Comparison of ENCODE assay signal across 9 cellular contexts in the genomic region with DNA sequence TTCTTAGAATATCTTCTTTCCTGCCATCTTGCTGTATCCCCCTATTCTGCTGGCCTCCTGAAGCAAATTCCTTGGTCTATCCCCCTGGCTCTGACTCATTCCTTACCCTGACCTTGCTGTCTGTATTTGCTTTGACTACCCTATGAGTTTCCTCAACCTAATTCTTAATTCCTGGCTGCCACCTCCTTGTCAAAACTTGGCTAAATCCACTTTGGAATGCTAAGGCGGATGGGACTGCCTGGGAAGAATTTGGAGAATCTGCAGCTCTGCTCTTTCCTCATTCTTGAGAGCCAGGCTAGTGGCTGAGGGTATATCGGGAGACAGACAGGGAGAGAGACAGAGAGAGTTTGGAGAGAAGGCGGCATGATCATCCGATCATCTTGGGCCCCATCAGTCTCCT. TPM values are rescaled to one million over a fixed set of nuclear protein-coding genes. Genes with fewer than 3 reads are reported as not detected.
DNase-seq lines count a peak whose midpoint lies in the region; ATAC-seq, FAIRE-seq and TF ChIP-seq lines count a peak whose summit lies in the region.
"Had no signal": no experiment of that assay in that cellular context is flagged by ENCODE, and none has a peak within 500 bp of the region (broad histone marks: within the 10 kb centered on the region; RNA-seq: fewer than 3 reads in every experiment).

No MANE protein-coding gene starts in this region.

- H4K20me1 ChIP-seq in keratinocyte (ENCODE audit: control insufficient read depth, extremely low read depth, insufficient read depth, low read length) = no peaks in the 10 kb centered on the region

- no peak overlapping the region for H2AFZ ChIP-seq in keratinocyte (ENCODE audit: control insufficient read depth, low read length)

- H3K9me1 ChIP-seq in keratinocyte (ENCODE audit: control insufficient read depth, extremely low read depth, insufficient read depth, low read length) = no peaks in the 10 kb centered on the region

- TF ChIP-seq POLR2A in Peyer's patch (IDR thresholded peaks at IDR 0.05) = no peak

- TF ChIP-seq CTCF in bronchial epithelial cell (IDR thresholded peaks at IDR 0.05; ENCODE audit: insufficient read depth, low read length, severe bottlenecking) (no peak), keratinocyte (optimal IDR thresholded peaks at IDR 0.05 in 1 of 3, IDR thresholded peaks at IDR 0.05 in 1 of 3, conservative IDR thresholded peaks at IDR 0.05 in 1 of 3; ENCODE audit: extremely low read depth in 1 of 3, insufficient read depth in 2 of 3, low read length in 3 of 3) (no peak), upper lobe of right lung (IDR thresholded peaks at IDR 0.05) (no peak), Peyer's patch (IDR thresholded peaks at IDR 0.05) (no peak)

- dilution Hi-C loops in keratinocyte (cut with MboI; ENCODE audit: extremely low pct_ligation_motif_present, low sequenced_read_pairs) = no loop called here

- H3K4me1 ChIP-seq in keratinocyte (ENCODE audit: control insufficient read depth, extremely low read depth, insufficient read depth, low read length) = peaks cover 22% of the 10 kb centered on the region
- peaks cover 9% of the 10 kb centered on the region for H3K4me1 ChIP-seq in upper lobe of right lung
- no peaks in the 10 kb centered on the region for H3K4me1 ChIP-seq in Peyer's patch

- H3K27me3 ChIP-seq in bronchial epithelial cell (ENCODE audit: control insufficient read depth, insufficient read depth, low read length) = no peaks in the 10 kb centered on the region
- H3K27me3 ChIP-seq in keratinocyte (ENCODE audit: control insufficient read depth, extremely low read depth, insufficient read depth, low read length) = no peaks in the 10 kb centered on the region
- H3K27me3 ChIP-seq in upper lobe of right lung = no peaks in the 10 kb centered on the region
- H3K27me3 ChIP-seq in Peyer's patch = no peaks in the 10 kb centered on the region

- H3K4me3 ChIP-seq in bronchial epithelial cell (ENCODE audit: low read depth, low read length) = no peak overlapping the region
- no peak overlapping the region for H3K4me3 ChIP-seq in keratinocyte (ENCODE audit: control insufficient read depth in 2 of 3, extremely low read depth in 1 of 3, insufficient read depth in 2 of 3, low read depth in 1 of 3, low read length in 3 of 3)
- H3K4me3 ChIP-seq in upper lobe of right lung = no peak overlapping the region
- no peak overlapping the region for H3K4me3 ChIP-seq in Peyer's patch

- H3K79me2 ChIP-seq in keratinocyte (ENCODE audit: control insufficient read depth, insufficient read depth, low read length) = peaks cover 21% of the 10 kb centered on the region

- ATAC-seq in upper lobe of right lung (peak; percentile 17), left lobe of liver (no peak)
- ATAC-seq: activated naive CD4-positive, alpha-beta T cell treated with anti-CD3 and anti-CD28 coated beads, Interleukin-2, amount 50 U/mL, for 72 hours had no signal

- H3K27ac ChIP-seq in keratinocyte (ENCODE audit: control insufficient read depth, insufficient read depth, low read length) (no peak overlapping the region), upper lobe of right lung (no peak overlapping the region), Peyer's patch (peak overlapping the region in 1 of 4 donors; percentile 55)

- peak; percentile 95 for DNase-seq in HT1080 (ENCODE audit: low read depth)
- peak; percentile 85 for DNase-seq in bronchial epithelial cell (ENCODE audit: low read depth)
- DNase-seq in keratinocyte (ENCODE audit: low read depth, low spot score) = no peak
- no peak for DNase-seq in upper lobe of right lung
- DNase-seq in left lobe of liver (ENCODE audit: low spot score) = no peak
- no peak for DNase-seq in activated T-cell treated with anti-CD3 and anti-CD28 coated beads, Interleukin-2, amount 50 U/mL, for 1 hour
- no peak for DNase-seq in Peyer's patch
- DNase-seq in NCI-H774 (lab: John Stamatoyannopoulos, UW) = no peak

- no peak for FAIRE-seq in bronchial epithelial cell (lab: Jason Lieb, UNC)
- FAIRE-seq in keratinocyte (lab: Jason Lieb, UNC) = peak; percentile 62

- intact Hi-C loops in upper lobe of right lung (cut with DNase I) = no loop called here

- H3K4me2 ChIP-seq in keratinocyte (ENCODE audit: control insufficient read depth, extremely low read depth, insufficient read depth, low read depth, low read length) = peak overlapping the region; percentile 35

- H3K9me3 ChIP-seq in keratinocyte (ENCODE audit: control insufficient read depth, low read depth, low read length) (no peaks in the 10 kb centered on the region), upper lobe of right lung (no peaks in the 10 kb centered on the region), Peyer's patch (no peaks in the 10 kb centered on the region)

- H3K36me3 ChIP-seq in bronchial epithelial cell (ENCODE audit: control insufficient read depth, insufficient read depth, low read length) (peaks cover 3% of the 10 kb centered on the region), keratinocyte (ENCODE audit: control insufficient read depth in 2 of 2, extremely low read depth in 1 of 2, insufficient read depth in 2 of 2, low read length in 2 of 2) (peaks cover 0 to 1% of the 10 kb centered on the region in 2 experiments), upper lobe of right lung (no peaks in the 10 kb centered on the region), Peyer's patch (no peaks in the 10 kb centered on the region)

- no peak overlapping the region for H3K9ac ChIP-seq in keratinocyte (ENCODE audit: control insufficient read depth, extremely low read depth, insufficient read depth, low read length)

RNA-seq across cellular contexts. Expression of a gene that starts 24.4 kb away (rescaled TPM):
- total RNA-seq in HT1080 (2014; rRNA removed; shearing (Covaris generic)) = 8.2 and 8.4 TPM in 2 replicates
- polyA plus RNA-seq in HT1080 (2015; cell fraction: cytosol; rRNA removed) = 14.3 and 18.6 TPM in 2 replicates
- 17.6 and 18.1 TPM in 2 replicates for polyA plus RNA-seq in HT1080 (2015; cell fraction: nucleus; rRNA removed)
- total RNA-seq in bronchial epithelial cell (2.1 and 3.1 TPM in 2 replicates), upper lobe of right lung (7.2 TPM), left lobe of liver (2.5 TPM), Peyer's patch (1 to 10 TPM; 1.7 to 3.2 (median 2.4) TPM)
- 9.1 to 12.1 TPM (median 11.0 TPM) in 3 replicates for polyA plus RNA-seq in keratinocyte
- 9.1 TPM for polyA plus RNA-seq in keratinocyte (2011; ENCODE audit: low read depth)
- 6.8 and 11.1 TPM in 2 replicates for polyA plus RNA-seq in keratinocyte (2011; cell fraction: cytosol; rRNA removed)
- polyA plus RNA-seq in keratinocyte (2011; cell fraction: nucleus; rRNA removed) = 18.3 and 19.3 TPM in 2 replicates
- 4.2 and 6.5 TPM in 2 replicates for polyA plus RNA-seq in keratinocyte (2012; ENCODE audit: low replicate concordance)
- 7.4 to 9.7 TPM (median 9.0 TPM) in 3 replicates for polyA minus RNA-seq in keratinocyte
- 5.8 TPM for polyA minus RNA-seq in keratinocyte (2011; cell fraction: cytosol; rRNA and poly(A)+ RNA removed)
- 9.6 and 12.2 TPM in 2 replicates for polyA minus RNA-seq in keratinocyte (2011; cell fraction: nucleus; rRNA and poly(A)+ RNA removed)
- total RNA-seq: activated naive CD4-positive, alpha-beta T cell treated with anti-CD3 and anti-CD28 coated beads, Interleukin-2, amount 50 U/mL, for 72 hours had no signal

Comparison
In these comparisons a context has a peak if more than half of its experiments do, and no peak if none do; other contexts are left out.
1. DNase-seq: peak in HT1080 (single experiment) and bronchial epithelial cell (single experiment); none in keratinocyte (single experiment), upper lobe of right lung (single experiment), left lobe of liver (single experiment), activated T-cell treated with anti-CD3 and anti-CD28 coated beads, Interleukin-2, amount 50 U/mL, for 1 hour (single experiment), Peyer's patch (0 of 3) and NCI-H774 (single experiment).